In genomic region chr7:93765475-93765874, GRCh38 we compare ENCODE assay signal across 16 cellular contexts.
"Had no signal": no experiment of that assay in that cellular context is flagged by ENCODE, and none has a peak within 500 bp of the region (broad histone marks: within the 10 kb centered on the region; RNA-seq: fewer than 3 reads in every experiment).

No MANE protein-coding gene starts in this region.

- DNase-seq: effector memory CD8-positive, alpha-beta T cell; foreskin keratinocyte; head of caudate nucleus; hippocampal formation; kidney glomerular epithelial cell; mammary epithelial cell; natural killer cell; ovary; small intestine; stimulated activated CD4-positive, alpha-beta T cell treated with anti-CD3 and anti-CD28 coated beads, Interleukin-2, amount 100 ng/mL, for 48 hours; stimulated activated naive CD4-positive, alpha-beta T cell treated with Interleukin-2 at 50 U/mL for 16 hours; trophoblast cell had no signal

- H3K27ac ChIP-seq: epithelial cell of prostate, esophagus muscularis mucosa, foreskin keratinocyte, ovary, right atrium auricular region had no signal

- H3K27me3 ChIP-seq: esophagus muscularis mucosa, ovary, right atrium auricular region had no signal

- H3K9me3 ChIP-seq: esophagus muscularis mucosa, ovary, right atrium auricular region had no signal

- FAIRE-seq: small intestine had no signal

- H3K36me3 ChIP-seq: esophagus muscularis mucosa, ovary, right atrium auricular region had no signal

- H3K4me3 ChIP-seq: esophagus muscularis mucosa, ovary, right atrium auricular region had no signal

- ATAC-seq: effector memory CD8-positive, alpha-beta T cell; foreskin keratinocyte; left lobe of liver; natural killer cell had no signal

- H3K4me1 ChIP-seq: esophagus muscularis mucosa, foreskin keratinocyte, right atrium auricular region had no signal
